In the genomic region with DNA sequence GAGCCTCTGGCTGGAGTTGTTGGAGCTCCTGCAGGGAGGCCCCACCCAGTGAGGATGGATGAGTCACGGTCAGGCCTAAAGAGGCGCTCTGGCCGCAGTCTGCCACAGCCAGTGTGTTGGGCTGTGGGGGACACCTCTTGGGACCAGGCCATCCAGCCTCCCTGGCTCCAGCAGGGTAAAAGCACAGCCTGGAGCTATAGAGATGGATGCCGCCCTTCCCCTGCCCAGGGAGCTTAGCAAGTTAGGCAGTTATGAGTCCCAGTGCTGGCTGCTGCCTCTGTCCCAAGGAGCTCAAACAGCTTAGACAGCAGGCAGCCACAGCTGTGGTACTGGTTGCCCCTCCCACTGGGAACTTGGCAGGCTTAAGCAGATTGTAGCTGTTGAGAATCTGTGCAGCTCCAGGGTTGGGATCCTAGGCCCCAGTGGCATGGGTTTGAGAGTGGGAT, we compare ENCODE assay signal across 12 cellular contexts.
DNase-seq lines count a peak whose midpoint lies in the region; ATAC-seq, FAIRE-seq and TF ChIP-seq lines count a peak whose summit lies in the region.
"Had no signal": no experiment of that assay in that cellular context is flagged by ENCODE, and none has a peak within 500 bp of the region (broad histone marks: within the 10 kb centered on the region; RNA-seq: fewer than 3 reads in every experiment).

No MANE protein-coding gene starts in this region.

- no peaks in the 10 kb centered on the region for H3K36me3 Mint-ChIP-seq in activated naive CD8-positive, alpha-beta T cell treated with anti-CD3 and anti-CD28 coated beads, Interleukin-2, amount 50 U/mL, for 24 hours (ENCODE audit: low read depth)
- H3K36me3 Mint-ChIP-seq: IgD-negative memory B cell had no signal

- H3K27ac ChIP-seq in K562 (ENCODE audit: extremely low read depth, low read depth, low read length), result no peak overlapping the region
- H3K27ac ChIP-seq in heart left ventricle, result no peak overlapping the region
- no peak overlapping the region for H3K27ac ChIP-seq in upper lobe of right lung

- intact Hi-C loops in K562 (cut with micrococcal nuclease) (no loop called here), heart left ventricle (cut with DNase I) (no loop called here), upper lobe of right lung (cut with DNase I) (no loop called here)

- FAIRE-seq in K562 (lab: Jason Lieb, UNC), result no peak

- H3K4me2 ChIP-seq in K562 (ENCODE audit: insufficient read depth, low read length), result no peak overlapping the region

- peaks cover 5% of the 10 kb centered on the region for H3K9me3 Mint-ChIP-seq in activated naive CD8-positive, alpha-beta T cell treated with anti-CD3 and anti-CD28 coated beads, Interleukin-2, amount 50 U/mL, for 24 hours

- DNase-seq in LHCN-M2 (ENCODE audit: low read depth) (peak; percentile 84), K562 (ENCODE audit: extremely low read depth in 1 of 4, low spot score in 3 of 4) (peak in 1 of 4 experiments; percentile 11), heart left ventricle (peak; percentile 18 to 71 (median 55)), smooth muscle cell of the brain vasculature (ENCODE audit: low read depth, low spot score) (peak; percentile 20), upper lobe of right lung (no peak), erythroblast (lab: John Stamatoyannopoulos, UW) (no peak)
- no peak for DNase-seq in activated naive CD8-positive, alpha-beta T cell treated with anti-CD3 and anti-CD28 coated beads, Interleukin-2, amount 50 U/mL, for 24 hours
- DNase-seq: DMS153, NCI-H2171 treated with DMSO at 0.1 percent for 48 hours had no signal

- no peak overlapping the region for H3K4me3 Mint-ChIP-seq in activated naive CD8-positive, alpha-beta T cell treated with anti-CD3 and anti-CD28 coated beads, Interleukin-2, amount 50 U/mL, for 24 hours
- H3K4me3 Mint-ChIP-seq: IgD-negative memory B cell had no signal

- TF ChIP-seq RAD21 in K562 (CRISPR knock-in tag; conservative IDR thresholded peaks at IDR 0.05 in 1 of 2, IDR thresholded peaks at IDR 0.05 in 1 of 2), result no peak

- H3K4me3 ChIP-seq in K562, result no peak overlapping the region
- no peak overlapping the region for H3K4me3 ChIP-seq in heart left ventricle
- H3K4me3 ChIP-seq in upper lobe of right lung, result no peak overlapping the region

- TF ChIP-seq EP300 in K562 (IDR thresholded peaks at IDR 0.05; ENCODE audit: low read length), result no peak

- BruUV-seq in K562 (replicated peaks; lab: Mats Ljungman, UMichigan), result no TSS peak

- no peak overlapping the region for H2AFZ ChIP-seq in K562 (ENCODE audit: low read depth, low read length)

- no peaks in the 10 kb centered on the region for H3K9me3 ChIP-seq in K562 (replicated peaks; ENCODE audit: control insufficient read depth, insufficient read depth, low read depth, low read length)
- peaks cover 0 to 36% (median 10%) of the 10 kb centered on the region in 12 donors for H3K9me3 ChIP-seq in heart left ventricle
- H3K9me3 ChIP-seq in upper lobe of right lung, result peaks cover 9% of the 10 kb centered on the region

- no peak for TF ChIP-seq CTCF in K562 (IDR thresholded peaks at IDR 0.05 in 2 of 3, conservative IDR thresholded peaks at IDR 0.05 in 1 of 3; ENCODE audit: insufficient read depth in 2 of 3, low read depth in 1 of 3, low read length in 3 of 3)
- no peak for TF ChIP-seq CTCF in heart left ventricle (IDR thresholded peaks at IDR 0.05)
- TF ChIP-seq CTCF in upper lobe of right lung (IDR thresholded peaks at IDR 0.05), result no peak

- WGBS in K562 (ENCODE audit: insufficient coverage, low coverage, missing lambda C conversion rate), result 10% methylated on average over 3 of the region's 4 CpGs
- WGBS in heart left ventricle, 4 donors, result 67 to 77% (median 73%) methylated on average over 4 of the region's 4 CpGs; no CpG with 5 or more reads in 1 of the 4 donors

- no peaks in the 10 kb centered on the region for H4K20me1 ChIP-seq in K562 (replicated peaks; ENCODE audit: control insufficient read depth, insufficient read depth, low read length)

- no peak for ATAC-seq in K562
- peak in 3 of 4 donors; percentile 70 to 84 (median 80) for ATAC-seq in heart left ventricle
- no peak for ATAC-seq in upper lobe of right lung
- no peak for ATAC-seq in GM21390 (IDR thresholded peaks at IDR 0.05; ENCODE audit: unreplicated experiment)
- no peak for ATAC-seq in activated naive CD8-positive, alpha-beta T cell treated with anti-CD3 and anti-CD28 coated beads, Interleukin-2, amount 50 U/mL, for 24 hours

- H3K4me1 ChIP-seq in K562 (replicated peaks in 1 of 2; ENCODE audit: control insufficient read depth in 2 of 2, insufficient read depth in 2 of 2, low read length in 2 of 2), result no peaks in the 10 kb centered on the region
- H3K4me1 ChIP-seq in heart left ventricle, result no peaks in the 10 kb centered on the region
- H3K4me1 ChIP-seq in upper lobe of right lung, result no peaks in the 10 kb centered on the region

- no peak for TF ChIP-seq POLR2A in K562 (conservative IDR thresholded peaks at IDR 0.05)
- no peak for TF ChIP-seq POLR2A in heart left ventricle (IDR thresholded peaks at IDR 0.05)
- no peak for TF ChIP-seq POLR2A in erythroblast (IDR thresholded peaks at IDR 0.05; ENCODE audit: low read length)

- no peaks in the 10 kb centered on the region for H3K27me3 ChIP-seq in K562 (ENCODE audit: control insufficient read depth in 2 of 2, insufficient read depth in 2 of 2, low read length in 2 of 2)
- no peaks in the 10 kb centered on the region for H3K27me3 ChIP-seq in heart left ventricle
- no peaks in the 10 kb centered on the region for H3K27me3 ChIP-seq in upper lobe of right lung

- H3K4me1 Mint-ChIP-seq in activated naive CD8-positive, alpha-beta T cell treated with anti-CD3 and anti-CD28 coated beads, Interleukin-2, amount 50 U/mL, for 24 hours, result no peaks in the 10 kb centered on the region
- H3K4me1 Mint-ChIP-seq: IgD-negative memory B cell had no signal

- peaks cover 2% of the 10 kb centered on the region for H3K27me3 Mint-ChIP-seq in activated naive CD8-positive, alpha-beta T cell treated with anti-CD3 and anti-CD28 coated beads, Interleukin-2, amount 50 U/mL, for 24 hours

- no peaks in the 10 kb centered on the region for H3K9me1 ChIP-seq in K562 (ENCODE audit: control insufficient read depth, insufficient read depth, low read length)

- no peak overlapping the region for H3K27ac Mint-ChIP-seq in activated naive CD8-positive, alpha-beta T cell treated with anti-CD3 and anti-CD28 coated beads, Interleukin-2, amount 50 U/mL, for 24 hours
- H3K27ac Mint-ChIP-seq: activated T-helper 2 cell treated with anti-CD3 and anti-CD28 coated beads, Interferon-gamma antibody, Interleukin-2, Interleukin-4, amounts not matched to agents 10 μg/mL and 5 μg/mL and 100 μg/mL, durations not matched to agents 14 hours and 24 hours and 36 hours; IgD-negative memory B cell had no signal

- POLR2A ChIA-PET in K562 (lab: Yijun Ruan, JAX), result no interaction called here

- H3K36me3 ChIP-seq in K562 (ENCODE audit: control insufficient read depth, insufficient read depth, low read length) (no peaks in the 10 kb centered on the region), heart left ventricle (no peaks in the 10 kb centered on the region), upper lobe of right lung (no peaks in the 10 kb centered on the region)

- in situ Hi-C loops in K562 (cut with MboI), result no loop called here

- H3K9ac ChIP-seq in K562 (ENCODE audit: insufficient read depth in 1 of 2, low read depth in 2 of 2, low read length in 2 of 2), result no peak overlapping the region; a peak in 1 of 4 replicates

- CTCF ChIA-PET in K562 (lab: Yijun Ruan, JAX; ENCODE audit: low intra/inter-chr PET ratio), result no interaction called here

- H3K79me2 ChIP-seq in K562 (ENCODE audit: control insufficient read depth, insufficient read depth, low read length), result no peaks in the 10 kb centered on the region

TF ChIP-seq in K562, 482 proteins besides CTCF, POLR2A, EP300 and RAD21:
- TF ChIP-seq MTA3 (IDR thresholded peaks at IDR 0.05; ENCODE audit: borderline replicate concordance) (no peak), FOSL1 (tag; conservative IDR thresholded peaks at IDR 0.05) (peak; percentile 60), RBM14 (IDR thresholded peaks at IDR 0.05; ENCODE audit: borderline replicate concordance, insufficient read depth, low read depth, low read length) (no peak), SMAD3 (CRISPR knock-in tag; conservative IDR thresholded peaks at IDR 0.05) (no peak), C11orf30 (IDR thresholded peaks at IDR 0.05; ENCODE audit: low read depth) (no peak)
TF ChIP-seq in K562: peak in this region for 1.

Comparison
In these comparisons a context has a peak if more than half of its experiments do, and no peak if none do; other contexts are left out.
1. DNase-seq: peak in LHCN-M2 (single experiment), heart left ventricle (5 of 5) and smooth muscle cell of the brain vasculature (single experiment); none in upper lobe of right lung (single experiment), erythroblast (0 of 2) and activated naive CD8-positive, alpha-beta T cell treated with anti-CD3 and anti-CD28 coated beads, Interleukin-2, amount 50 U/mL, for 24 hours (single experiment).
2. ATAC-seq: peak in heart left ventricle (3 of 4); none in K562 (single experiment), upper lobe of right lung (single experiment), GM21390 (single experiment) and activated naive CD8-positive, alpha-beta T cell treated with anti-CD3 and anti-CD28 coated beads, Interleukin-2, amount 50 U/mL, for 24 hours (single experiment).